In genomic region chr6:159578629-159579028, GRCh38 we compare ENCODE assay signal across 18 cellular contexts.
"Had no signal": no experiment of that assay in that cellular context is flagged by ENCODE, and none has a peak within 500 bp of the region (broad histone marks: within the 10 kb centered on the region; RNA-seq: fewer than 3 reads in every experiment).

No MANE protein-coding gene starts in this region.

- H3K27ac ChIP-seq: cardiac muscle cell, dorsolateral prefrontal cortex, esophagus squamous epithelium, heart right ventricle, lower lobe of right lung, sigmoid colon, spleen had no signal

- H3K27me3 ChIP-seq: cardiac muscle cell, esophagus squamous epithelium, heart right ventricle, sigmoid colon, spleen, suprapubic skin had no signal

- H3K4me3 Mint-ChIP-seq: activated CD8-positive, alpha-beta T cell treated with anti-CD3 and anti-CD28 coated beads, Interleukin-2, amount 10 ng/mL, durations not matched to agents 7 days and 5 days; endodermal cell; neural crest cell; stimulated activated naive CD8-positive, alpha-beta T cell treated with anti-CD3 and anti-CD28 coated beads, Interleukin-15, Interleukin-2, amounts not matched to agents 100 ng/mL and 50 ng/mL, for 24 hours had no signal

- H3K4me3 ChIP-seq: cardiac muscle cell, dorsolateral prefrontal cortex, esophagus squamous epithelium, heart right ventricle, lower lobe of right lung, sigmoid colon, spleen, suprapubic skin had no signal

- ATAC-seq: activated CD8-positive, alpha-beta T cell treated with anti-CD3 and anti-CD28 coated beads, Interleukin-2, amount 10 ng/mL, durations not matched to agents 7 days and 5 days; heart right ventricle; lower lobe of right lung had no signal

- H3K36me3 ChIP-seq: cardiac muscle cell, esophagus squamous epithelium, heart right ventricle, lower lobe of right lung, sigmoid colon, spleen, suprapubic skin had no signal

- H3K4me1 Mint-ChIP-seq: neural crest cell had no signal

- H3K4me1 ChIP-seq: esophagus squamous epithelium, heart right ventricle, lower lobe of right lung, sigmoid colon, spleen, suprapubic skin had no signal

- DNase-seq: activated CD4-positive, alpha-beta T cell treated with anti-CD3 and anti-CD28 coated beads for 48 hours; activated CD8-positive, alpha-beta memory T cell treated with anti-CD3 and anti-CD28 coated beads, Interleukin-2, amount 50 U/mL, for 48 hours; activated CD8-positive, alpha-beta T cell treated with anti-CD3 and anti-CD28 coated beads, Interleukin-2, amount 10 ng/mL, durations not matched to agents 7 days and 5 days; aorta; dorsolateral prefrontal cortex; endodermal cell; esophagus squamous epithelium; foreskin fibroblast; heart right ventricle; left cardiac atrium; lower lobe of right lung; sigmoid colon; spleen; trophoblast cell had no signal

- H3K9me3 ChIP-seq: esophagus squamous epithelium, heart right ventricle, lower lobe of right lung, spleen, suprapubic skin had no signal

- H3K27ac Mint-ChIP-seq: activated CD8-positive, alpha-beta T cell treated with anti-CD3 and anti-CD28 coated beads, Interleukin-2, amount 10 ng/mL, durations not matched to agents 7 days and 5 days; endodermal cell; stimulated activated naive CD8-positive, alpha-beta T cell treated with anti-CD3 and anti-CD28 coated beads, Interleukin-15, Interleukin-2, amounts not matched to agents 100 ng/mL and 50 ng/mL, for 24 hours had no signal
